In genomic region chr10:28838908-28839307, GRCh38 we compare ENCODE assay signal across 2 cellular contexts.
TF ChIP-seq lines count a peak whose summit lies in the region.

No MANE protein-coding gene starts in this region.

TF ChIP-seq in K562, 482 proteins besides CTCF, POLR2A, EP300 and RAD21 (continued from another document and continues in another):
- TF ChIP-seq, protein P1, sequence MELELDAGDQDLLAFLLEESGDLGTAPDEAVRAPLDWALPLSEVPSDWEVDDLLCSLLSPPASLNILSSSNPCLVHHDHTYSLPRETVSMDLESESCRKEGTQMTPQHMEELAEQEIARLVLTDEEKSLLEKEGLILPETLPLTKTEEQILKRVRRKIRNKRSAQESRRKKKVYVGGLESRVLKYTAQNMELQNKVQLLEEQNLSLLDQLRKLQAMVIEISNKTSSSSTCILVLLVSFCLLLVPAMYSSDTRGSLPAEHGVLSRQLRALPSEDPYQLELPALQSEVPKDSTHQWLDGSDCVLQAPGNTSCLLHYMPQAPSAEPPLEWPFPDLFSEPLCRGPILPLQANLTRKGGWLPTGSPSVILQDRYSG (tag; conservative IDR thresholded peaks at IDR 0.05; ENCODE audit: low read depth): no peak
- TF ChIP-seq, protein P2, sequence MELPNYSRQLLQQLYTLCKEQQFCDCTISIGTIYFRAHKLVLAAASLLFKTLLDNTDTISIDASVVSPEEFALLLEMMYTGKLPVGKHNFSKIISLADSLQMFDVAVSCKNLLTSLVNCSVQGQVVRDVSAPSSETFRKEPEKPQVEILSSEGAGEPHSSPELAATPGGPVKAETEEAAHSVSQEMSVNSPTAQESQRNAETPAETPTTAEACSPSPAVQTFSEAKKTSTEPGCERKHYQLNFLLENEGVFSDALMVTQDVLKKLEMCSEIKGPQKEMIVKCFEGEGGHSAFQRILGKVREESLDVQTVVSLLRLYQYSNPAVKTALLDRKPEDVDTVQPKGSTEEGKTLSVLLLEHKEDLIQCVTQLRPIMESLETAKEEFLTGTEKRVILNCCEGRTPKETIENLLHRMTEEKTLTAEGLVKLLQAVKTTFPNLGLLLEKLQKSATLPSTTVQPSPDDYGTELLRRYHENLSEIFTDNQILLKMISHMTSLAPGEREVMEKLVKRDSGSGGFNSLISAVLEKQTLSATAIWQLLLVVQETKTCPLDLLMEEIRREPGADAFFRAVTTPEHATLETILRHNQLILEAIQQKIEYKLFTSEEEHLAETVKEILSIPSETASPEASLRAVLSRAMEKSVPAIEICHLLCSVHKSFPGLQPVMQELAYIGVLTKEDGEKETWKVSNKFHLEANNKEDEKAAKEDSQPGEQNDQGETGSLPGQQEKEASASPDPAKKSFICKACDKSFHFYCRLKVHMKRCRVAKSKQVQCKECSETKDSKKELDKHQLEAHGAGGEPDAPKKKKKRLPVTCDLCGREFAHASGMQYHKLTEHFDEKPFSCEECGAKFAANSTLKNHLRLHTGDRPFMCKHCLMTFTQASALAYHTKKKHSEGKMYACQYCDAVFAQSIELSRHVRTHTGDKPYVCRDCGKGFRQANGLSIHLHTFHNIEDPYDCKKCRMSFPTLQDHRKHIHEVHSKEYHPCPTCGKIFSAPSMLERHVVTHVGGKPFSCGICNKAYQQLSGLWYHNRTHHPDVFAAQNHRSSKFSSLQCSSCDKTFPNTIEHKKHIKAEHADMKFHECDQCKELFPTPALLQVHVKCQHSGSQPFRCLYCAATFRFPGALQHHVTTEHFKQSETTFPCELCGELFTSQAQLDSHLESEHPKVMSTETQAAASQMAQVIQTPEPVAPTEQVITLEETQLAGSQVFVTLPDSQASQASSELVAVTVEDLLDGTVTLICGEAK (IDR thresholded peaks at IDR 0.05): no peak
- TF ChIP-seq, protein P2 (CRISPR knock-in tag; IDR thresholded peaks at IDR 0.05): no peak
- TF ChIP-seq CBX8 (IDR thresholded peaks at IDR 0.05; ENCODE audit: borderline replicate concordance, extremely low read depth, low read depth, low read length, poor library complexity, severe bottlenecking) (no peak), SOX6 (IDR thresholded peaks at IDR 0.05) (peak; percentile 93), ZNF445 (CRISPR knock-in tag; IDR thresholded peaks at IDR 0.05; ENCODE audit: low read depth) (no peak), NR2C1 (IDR thresholded peaks at IDR 0.05) (no peak), NR2C1 (tag; IDR thresholded peaks at IDR 0.05) (0 out of 2 replicates have a peak, but pooled peaks have one; percentile 43), NR0B1 (IDR thresholded peaks at IDR 0.05; ENCODE audit: partially characterized antibody) (no peak), ZNF830 (CRISPR knock-in tag; IDR thresholded peaks at IDR 0.05) (no peak), ZKSCAN3 (CRISPR knock-in tag; IDR thresholded peaks at IDR 0.05) (no peak)

TF ChIP-seq in HepG2, 621 proteins besides CTCF, POLR2A, EP300 and RAD21 (continued from another document and continues in another):
- TF ChIP-seq ZHX2 (IDR thresholded peaks at IDR 0.05; ENCODE audit: low read depth) (no peak), ZHX2 (CRISPR knock-in tag; IDR thresholded peaks at IDR 0.05; ENCODE audit: borderline replicate concordance) (no peak), ZNF121 (CRISPR knock-in tag; IDR thresholded peaks at IDR 0.05) (peak; percentile 98), TBX3 (IDR thresholded peaks at IDR 0.05; ENCODE audit: borderline replicate concordance) (peak; percentile 66; the same call in 1 of the 2 replicates), HNF1B (CRISPR knock-in tag; IDR thresholded peaks at IDR 0.05) (no peak), TBX2 (CRISPR knock-in tag; IDR thresholded peaks at IDR 0.05; ENCODE audit: borderline replicate concordance) (peak; percentile 62), FOXO1 (CRISPR knock-in tag; IDR thresholded peaks at IDR 0.05) (0 out of 2 replicates have a peak, but pooled peaks have one; percentile 13), BHLHE40 (IDR thresholded peaks at IDR 0.05; ENCODE audit: low read length) (peak; percentile 97), ARNTL (CRISPR knock-in tag; IDR thresholded peaks at IDR 0.05) (0 out of 2 replicates have a peak, but pooled peaks have one; percentile 30), SNAI1 (CRISPR knock-in tag; IDR thresholded peaks at IDR 0.05; ENCODE audit: borderline replicate concordance) (no peak), SOX5 (CRISPR knock-in tag; IDR thresholded peaks at IDR 0.05; ENCODE audit: borderline replicate concordance) (peak; percentile 90), ZBTB49 (CRISPR knock-in tag; IDR thresholded peaks at IDR 0.05; ENCODE audit: borderline replicate concordance) (no peak), ARID3A (IDR thresholded peaks at IDR 0.05; ENCODE audit: low read depth, low read length) (peak; percentile 83; the same call in 1 of the 2 replicates)
- TF ChIP-seq, protein P3, sequence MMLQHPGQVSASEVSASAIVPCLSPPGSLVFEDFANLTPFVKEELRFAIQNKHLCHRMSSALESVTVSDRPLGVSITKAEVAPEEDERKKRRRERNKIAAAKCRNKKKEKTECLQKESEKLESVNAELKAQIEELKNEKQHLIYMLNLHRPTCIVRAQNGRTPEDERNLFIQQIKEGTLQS (CRISPR knock-in tag; IDR thresholded peaks at IDR 0.05): peak; percentile 34; the same call in 1 of the 2 replicates
